In genomic region chr20:12270863-12271262, GRCh38 we compare ENCODE assay signal across 29 cellular contexts.
"Had no signal": no experiment of that assay in that cellular context is flagged by ENCODE, and none has a peak within 500 bp of the region (broad histone marks: within the 10 kb centered on the region; RNA-seq: fewer than 3 reads in every experiment).

No MANE protein-coding gene starts in this region.

- H3K9me3 Mint-ChIP-seq: activated naive CD4-positive, alpha-beta T cell treated with anti-CD3 and anti-CD28 coated beads, Interleukin-2, amount 50 U/mL, for 24 hours; activated naive CD8-positive, alpha-beta T cell treated with anti-CD3 and anti-CD28 coated beads, Interleukin-2, amount 10 ng/mL, durations not matched to agents 7 days and 5 days had no signal

- H3K36me3 ChIP-seq: ascending aorta, cardiac muscle cell, WERI-Rb-1 had no signal

- H3K9me3 ChIP-seq: ascending aorta had no signal

- H3K4me3 ChIP-seq: ascending aorta, cardiac muscle cell, PC-9, SK-N-MC had no signal

- H3K4me3 Mint-ChIP-seq: activated CD4-positive, alpha-beta T cell treated with anti-CD3 and anti-CD28 coated beads, Interleukin-2, amount 10 ng/mL, durations not matched to agents 7 days and 5 days; activated CD8-positive, alpha-beta T cell treated with anti-CD3 and anti-CD28 coated beads, Interleukin-2, amount 10 ng/mL, durations not matched to agents 7 days and 5 days; activated naive CD4-positive, alpha-beta T cell treated with anti-CD3 and anti-CD28 coated beads, Interleukin-2, amount 50 U/mL, for 24 hours; activated naive CD8-positive, alpha-beta T cell treated with anti-CD3 and anti-CD28 coated beads, Interleukin-2, amount 10 ng/mL, durations not matched to agents 7 days and 5 days; activated T-cell treated with anti-CD3 and anti-CD28 coated beads, Interleukin-2, amount 50 U/mL, for 24 hours had no signal

- H2AFZ ChIP-seq: PC-9 had no signal

- H3K27ac Mint-ChIP-seq: activated CD4-positive, alpha-beta T cell treated with anti-CD3 and anti-CD28 coated beads, Interleukin-2, amount 10 ng/mL, durations not matched to agents 7 days and 5 days; activated CD8-positive, alpha-beta T cell treated with anti-CD3 and anti-CD28 coated beads, Interleukin-2, amount 10 ng/mL, durations not matched to agents 7 days and 5 days; activated naive CD4-positive, alpha-beta T cell treated with anti-CD3 and anti-CD28 coated beads, Interleukin-2, amount 50 U/mL, for 24 hours; activated naive CD8-positive, alpha-beta T cell treated with anti-CD3 and anti-CD28 coated beads, Interleukin-2, amount 10 ng/mL, durations not matched to agents 7 days and 5 days; activated T-cell treated with anti-CD3 and anti-CD28 coated beads, Interleukin-2, amount 50 U/mL, for 24 hours; activated T-helper 2 cell treated with anti-CD3 and anti-CD28 coated beads, Interferon-gamma antibody, Interleukin-2, Interleukin-4, amounts not matched to agents 10 μg/mL and 5 μg/mL and 100 μg/mL, durations not matched to agents 14 hours and 24 hours and 36 hours had no signal

- H3K36me3 Mint-ChIP-seq: activated naive CD4-positive, alpha-beta T cell treated with anti-CD3 and anti-CD28 coated beads, Interleukin-2, amount 50 U/mL, for 24 hours; activated naive CD8-positive, alpha-beta T cell treated with anti-CD3 and anti-CD28 coated beads, Interleukin-2, amount 10 ng/mL, durations not matched to agents 7 days and 5 days had no signal

- H3K4me2 ChIP-seq: KMS-11, PC-9 had no signal

- H3K4me1 ChIP-seq: ascending aorta had no signal

- H3K27me3 Mint-ChIP-seq: activated CD4-positive, alpha-beta T cell treated with anti-CD3 and anti-CD28 coated beads, Interleukin-2, amount 10 ng/mL, durations not matched to agents 7 days and 5 days; activated naive CD4-positive, alpha-beta T cell treated with anti-CD3 and anti-CD28 coated beads, Interleukin-2, amount 50 U/mL, for 24 hours; activated naive CD8-positive, alpha-beta T cell treated with anti-CD3 and anti-CD28 coated beads, Interleukin-2, amount 10 ng/mL, durations not matched to agents 7 days and 5 days; activated T-cell treated with anti-CD3 and anti-CD28 coated beads, Interleukin-2, amount 50 U/mL, for 24 hours had no signal

- H3K27ac ChIP-seq: ascending aorta, cardiac muscle cell, KMS-11, PC-9, RWPE1, SK-N-MC, WERI-Rb-1 had no signal

- H3K27me3 ChIP-seq: ascending aorta, cardiac muscle cell had no signal

- H3K9ac ChIP-seq: KMS-11 had no signal

- ATAC-seq: activated CD8-positive, alpha-beta T cell treated with anti-CD3 and anti-CD28 coated beads, Interleukin-2, amount 10 ng/mL, durations not matched to agents 7 days and 5 days had no signal

- H3K4me1 Mint-ChIP-seq: activated CD4-positive, alpha-beta T cell treated with anti-CD3 and anti-CD28 coated beads, Interleukin-2, amount 10 ng/mL, durations not matched to agents 7 days and 5 days; activated naive CD4-positive, alpha-beta T cell treated with anti-CD3 and anti-CD28 coated beads, Interleukin-2, amount 50 U/mL, for 24 hours; activated naive CD8-positive, alpha-beta T cell treated with anti-CD3 and anti-CD28 coated beads, Interleukin-2, amount 10 ng/mL, durations not matched to agents 7 days and 5 days had no signal

- FAIRE-seq: RCC 7860 had no signal

- DNase-seq: activated CD4-positive, alpha-beta T cell treated with anti-CD3 and anti-CD28 coated beads, Interleukin-2, amount 10 ng/mL, durations not matched to agents 7 days and 5 days; activated CD4-positive, alpha-beta T cell treated with anti-CD3 and anti-CD28 coated beads, Interleukin-2, amount 50 U/mL, for 48 hours; activated CD8-positive, alpha-beta T cell treated with anti-CD3 and anti-CD28 coated beads, Interleukin-2, amount 10 ng/mL, durations not matched to agents 7 days and 5 days; activated gamma-delta T cell; activated naive CD4-positive, alpha-beta T cell treated with Interleukin-2 at 50 U/mL for 16 hours; activated naive CD8-positive, alpha-beta T cell treated with anti-CD3 and anti-CD28 coated beads, Interleukin-2, amount 10 ng/mL, durations not matched to agents 7 days and 5 days; activated T-cell treated with anti-CD3 and anti-CD28 coated beads, Interleukin-2, amount 50 U/mL, for 24 hours; amygdala; NCI-H1105; NCI-H1417 treated with DMSO at 0.1 percent for 48 hours; NCI-H187 treated with DMSO at 0.1 percent for 48 hours; NCI-H2081; NCI-H2171 treated with DMSO at 0.1 percent for 48 hours; NCI-H2227 treated with DMSO at 0.1 percent for 48 hours; NCI-H446; NCI-H510A treated with DMSO at 0.1 percent for 48 hours; NCI-H526 treated with DMSO at 0.1 percent for 48 hours; PC-9; Right ventricle myocardium superior; T1000; WERI-Rb-1 had no signal
